In the genomic region with DNA sequence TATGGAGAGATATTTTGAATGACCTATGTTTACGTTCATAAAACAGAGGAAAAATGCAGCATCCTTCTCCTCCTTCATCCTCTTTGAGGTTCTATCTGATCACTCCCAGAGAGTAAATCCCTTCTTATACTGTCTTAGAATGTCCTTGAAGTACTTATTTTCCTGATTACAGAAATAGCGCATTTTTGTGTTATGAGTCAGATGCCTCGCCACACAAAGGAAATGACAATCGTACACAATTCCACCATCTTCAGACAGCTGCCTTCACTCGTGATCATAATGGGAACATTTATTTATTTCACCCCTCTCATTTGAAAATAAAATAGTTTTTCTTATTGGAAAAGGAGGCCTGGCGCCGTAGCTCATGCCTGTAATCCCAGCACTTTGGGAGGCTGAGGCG, we compare ENCODE assay signal across 34 cellular contexts. TPM values are rescaled to one million over a fixed set of nuclear protein-coding genes. Genes with fewer than 3 reads are reported as not detected.
A peak's percentile ranks its signal among the peaks of the same experiment; 100 is the strongest.
DNase-seq lines count a peak whose midpoint lies in the region; ATAC-seq and TF ChIP-seq lines count a peak whose summit lies in the region.
"Had no signal": no experiment of that assay in that cellular context is flagged by ENCODE, and none has a peak within 500 bp of the region (broad histone marks: within the 10 kb centered on the region; RNA-seq: fewer than 3 reads in every experiment).

No MANE protein-coding gene starts in this region.

- H2BK120ac ChIP-seq in IMR-90 (ENCODE audit: low read depth, low read length), result no peak overlapping the region
- no peak overlapping the region for H2BK120ac ChIP-seq in mesenchymal stem cell (ENCODE audit: low read depth, low read length)

- H3K4me1 ChIP-seq in IMR-90 (ENCODE audit: control insufficient read depth, insufficient read depth, low read length) (no peaks in the 10 kb centered on the region), mesenchymal stem cell (ENCODE audit: control insufficient read depth, insufficient read depth, low read depth, low read length) (no peaks in the 10 kb centered on the region)
- H3K4me1 ChIP-seq: spleen, uterus had no signal

- no peak for TF ChIP-seq RAD21 in IMR-90 (IDR thresholded peaks at IDR 0.05; ENCODE audit: low read length)

- H4K8ac ChIP-seq in IMR-90 (ENCODE audit: low read depth in 2 of 2, low read length in 2 of 2) (no peak overlapping the region), mesenchymal stem cell (ENCODE audit: low read length) (no peak overlapping the region)

- ATAC-seq in IMR-90 (ENCODE audit: low read depth) (no peak), Right ventricle myocardium inferior (no peak)
- ATAC-seq: activated CD4-positive, CD25-positive, alpha-beta regulatory T cell treated with anti-CD3 and anti-CD28 coated beads, Interleukin-2, amount 50 U/mL, for 24 hours; activated T-cell treated with anti-CD3 and anti-CD28 coated beads, Interleukin-2, amount 50 U/mL, for 72 hours; stimulated activated naive CD8-positive, alpha-beta T cell treated with anti-CD3 and anti-CD28 coated beads, Interleukin-15, amount 100 ng/mL, for 72 hours had no signal

- H3K14ac ChIP-seq in IMR-90 (replicated peaks; ENCODE audit: low read depth, low read length) (no peak overlapping the region), mesenchymal stem cell (ENCODE audit: low read length in 2 of 2) (no peak overlapping the region)

- no TSS peak for BruUV-seq in IMR-90 (replicated peaks; lab: Mats Ljungman, UMichigan)

- no peak overlapping the region for H3K9ac ChIP-seq in IMR-90 (ENCODE audit: low read depth, low read length)
- no peak overlapping the region for H3K9ac ChIP-seq in mesenchymal stem cell (ENCODE audit: low read length)

- CTCF ChIA-PET in IMR-90 (lab: Yijun Ruan, JAX), result interaction anchor here (1.2 kb wide), 1 partner anchor 10 kb away, joined by 5 read pairs; no protein-coding TSS in a partner anchor

- no peaks in the 10 kb centered on the region for H3K9me1 ChIP-seq in IMR-90 (ENCODE audit: insufficient read depth, low read length)

- peaks cover 5% of the 10 kb centered on the region for H3K9me3 ChIP-seq in IMR-90 (ENCODE audit: control insufficient read depth, insufficient read depth, low read length)
- peaks cover 24% of the 10 kb centered on the region for H3K9me3 ChIP-seq in mesenchymal stem cell (ENCODE audit: control insufficient read depth, low read length)
- H3K9me3 ChIP-seq: uterus had no signal

- no peak overlapping the region for H3K4ac ChIP-seq in IMR-90 (ENCODE audit: low read depth, low read length)
- no peak overlapping the region for H3K4ac ChIP-seq in mesenchymal stem cell (ENCODE audit: low read depth in 1 of 2, low read length in 2 of 2)

- intact Hi-C loops in IMR-90 (cut with micrococcal nuclease) (no loop called here), Right ventricle myocardium inferior (cut with DNase I) (no loop called here)

- no peak overlapping the region for H3K4me2 ChIP-seq in IMR-90 (ENCODE audit: low read depth, low read length)
- no peak overlapping the region for H3K4me2 ChIP-seq in mesenchymal stem cell (ENCODE audit: low read length, poor library complexity, severe bottlenecking)

- POLR2A ChIA-PET in IMR-90 (lab: Charles Lee; ENCODE audit: unreplicated experiment), result no interaction called here

- TF ChIP-seq POLR2A in IMR-90 (IDR thresholded peaks at IDR 0.05; ENCODE audit: low read depth, low read length), result no peak

- H3K4me1 Mint-ChIP-seq in chondrocyte (ENCODE audit: low read depth) (peaks cover 10% of the 10 kb centered on the region), immature natural killer cell (no peaks in the 10 kb centered on the region)
- H3K4me1 Mint-ChIP-seq: IgD-negative memory B cell; stimulated activated naive CD8-positive, alpha-beta T cell treated with anti-CD3 and anti-CD28 coated beads, Interleukin-15, amount 100 ng/mL, for 72 hours had no signal

- dilution Hi-C loops in IMR-90 (cut with HindIII; ENCODE audit: low sequenced_read_pairs, unreplicated experiment), result no loop called here

- no CpG with 5 or more reads among the region's 8 CpGs for WGBS in IMR-90 (ENCODE audit: extremely low coverage in 2 of 2, insufficient read length in 1 of 2), 2 experiments
- whole genome bisulfite sequencing in mesenchymal stem cell, result 48% methylated on average over 7 of the region's 8 CpGs

- H3K18ac ChIP-seq in IMR-90 (ENCODE audit: low read depth, low read length), result no peak overlapping the region
- H3K18ac ChIP-seq in mesenchymal stem cell (ENCODE audit: low read depth in 1 of 2, low read length in 2 of 2), result no peak overlapping the region

- H4K91ac ChIP-seq in IMR-90 (ENCODE audit: insufficient read depth, low read depth, low read length) (no peak overlapping the region), mesenchymal stem cell (ENCODE audit: low read length) (no peak overlapping the region)

- H3K27me3 ChIP-seq in IMR-90 (ENCODE audit: control insufficient read depth, insufficient read depth, low read length), result no peaks in the 10 kb centered on the region
- H3K27me3 ChIP-seq in mesenchymal stem cell (ENCODE audit: control insufficient read depth in 1 of 2, insufficient read depth in 1 of 2, low read length in 2 of 2), result no peaks in the 10 kb centered on the region
- H3K27me3 ChIP-seq: ovary, SJSA1 had no signal

- H3K4me3 Mint-ChIP-seq in chondrocyte (ENCODE audit: unreplicated experiment) (no peak overlapping the region), immature natural killer cell (no peak overlapping the region)
- H3K4me3 Mint-ChIP-seq: activated CD4-positive, alpha-beta memory T cell treated with anti-CD3 and anti-CD28 coated beads for 36 hours; activated T-cell treated with anti-CD3 and anti-CD28 coated beads, Interleukin-2, amount 50 U/mL, for 72 hours; CD4-positive, alpha-beta memory T cell; HFFc6; nephron progenitor cell; stimulated activated naive CD8-positive, alpha-beta T cell treated with anti-CD3 and anti-CD28 coated beads, Interleukin-15, amount 100 ng/mL, for 72 hours had no signal

- H3K56ac ChIP-seq in IMR-90 (ENCODE audit: extremely low read depth, insufficient read depth, low read length), result no peak overlapping the region

- DNase-seq in AG10803 (ENCODE audit: low read depth), result peak; percentile 15
- DNase-seq in IMR-90, result peak; percentile 8
- no peak for DNase-seq in chondrocyte (ENCODE audit: low spot score)
- DNase-seq in mesenchymal stem cell, result peak; percentile 57
- no peak for DNase-seq in immature natural killer cell
- DNase-seq in Right ventricle myocardium inferior (ENCODE audit: missing footprints), result no peak
- no peak for DNase-seq in NCI-H345 (lab: John Stamatoyannopoulos, UW)
- DNase-seq in stimulated activated CD4-positive, alpha-beta T cell treated with anti-CD3 and anti-CD28 coated beads, Interleukin-4, amount 100 ng/mL, for 4 hours, result no peak
- DNase-seq: activated CD4-positive, alpha-beta memory T cell treated with anti-CD3 and anti-CD28 coated beads for 36 hours; activated naive CD4-positive, alpha-beta T cell; activated T-cell treated with anti-CD3 and anti-CD28 coated beads, Interleukin-2, amount 50 U/mL, for 72 hours; AML-193; CD4-positive, alpha-beta memory T cell; cerebellar nuclear complex; DMS 273 treated with DMSO at 0.1 percent for 48 hours; HFFc6; mammary epithelial cell; NCI-H1048; NCI-H1694; NCI-H446; NCI-H82; nephron progenitor cell; ovary; spleen; stimulated activated CD4-positive, alpha-beta T cell treated with anti-CD3 and anti-CD28 coated beads, Interleukin-2, amount 100 ng/mL, for 24 hours; stimulated activated CD8-positive, alpha-beta memory T cell treated with anti-CD3 and anti-CD28 coated beads, Interleukin-4, amount 100 ng/mL, for 48 hours; stimulated activated naive CD8-positive, alpha-beta T cell treated with anti-CD3 and anti-CD28 coated beads, Interleukin-15, amount 100 ng/mL, for 72 hours; uterus had no signal

- H3K27ac ChIP-seq in IMR-90 (ENCODE audit: insufficient read depth, low read length) (no peak overlapping the region), mesenchymal stem cell (ENCODE audit: low read length, poor library complexity, severe bottlenecking) (no peak overlapping the region)
- H3K27ac ChIP-seq: ovary, SJSA1, spleen, thoracic aorta, uterus had no signal

- H3K4me3 ChIP-seq in AG10803 (ENCODE audit: low read length), result no peak overlapping the region
- H3K4me3 ChIP-seq in IMR-90 (ENCODE audit: insufficient read depth, low read depth, low read length), result no peak overlapping the region
- H3K4me3 ChIP-seq in mesenchymal stem cell (ENCODE audit: insufficient read depth in 1 of 2, low read depth in 1 of 2, low read length in 2 of 2), result no peak overlapping the region
- H3K4me3 ChIP-seq: ovary, SJSA1, spleen, thoracic aorta, uterus had no signal

- peaks cover 8% of the 10 kb centered on the region for H3K36me3 Mint-ChIP-seq in chondrocyte (ENCODE audit: low read depth)
- peaks cover 0 to 5% (median 0%) of the 10 kb centered on the region in 3 donors for H3K36me3 Mint-ChIP-seq in immature natural killer cell
- H3K36me3 Mint-ChIP-seq: IgD-negative memory B cell had no signal

- H3K36me3 ChIP-seq in IMR-90 (ENCODE audit: control insufficient read depth, insufficient read depth, low read length), result no peaks in the 10 kb centered on the region
- H3K36me3 ChIP-seq in mesenchymal stem cell (ENCODE audit: control insufficient read depth in 1 of 2, insufficient read depth in 2 of 2, low read depth in 1 of 2, low read length in 2 of 2), result no peaks in the 10 kb centered on the region
- H3K36me3 ChIP-seq: ovary, SJSA1, spleen, thoracic aorta, uterus had no signal

- no peak overlapping the region for H2BK15ac ChIP-seq in IMR-90 (ENCODE audit: low read depth, low read length)
- no peak overlapping the region for H2BK15ac ChIP-seq in mesenchymal stem cell (ENCODE audit: low read depth, poor library complexity, severe bottlenecking)

- H2BK5ac ChIP-seq in IMR-90 (ENCODE audit: low read depth, low read length, poor library complexity, severe bottlenecking) (no peak overlapping the region), mesenchymal stem cell (ENCODE audit: low read depth, low read length, poor library complexity, severe bottlenecking) (no peak overlapping the region)

- in situ Hi-C loops in IMR-90 (cut with MboI; ENCODE audit: low sequenced_read_pairs), result no loop called here

- H3K9me3 Mint-ChIP-seq in chondrocyte (ENCODE audit: low read depth) (peaks cover 33% of the 10 kb centered on the region), immature natural killer cell (peaks cover 4 to 32% (median 23%) of the 10 kb centered on the region in 6 donors)

- no peak overlapping the region for H2AK5ac ChIP-seq in IMR-90 (ENCODE audit: low read depth, low read length)
- no peak overlapping the region for H2AK5ac ChIP-seq in mesenchymal stem cell (ENCODE audit: low read length, severe bottlenecking)

- no peak overlapping the region for H2AFZ ChIP-seq in IMR-90 (replicated peaks; ENCODE audit: low read length, poor library complexity)
- no peak overlapping the region for H2AFZ ChIP-seq in mesenchymal stem cell (ENCODE audit: low read depth, low read length)

- H2BK20ac ChIP-seq in IMR-90 (ENCODE audit: low read depth, low read length), result no peak overlapping the region

- H3K23ac ChIP-seq in IMR-90 (ENCODE audit: low read depth, low read length) (no peak overlapping the region), mesenchymal stem cell (ENCODE audit: low read length in 2 of 2) (no peak overlapping the region)

- H3K79me1 ChIP-seq in IMR-90 (ENCODE audit: low read depth in 1 of 2, low read length in 2 of 2) (no peaks in the 10 kb centered on the region), mesenchymal stem cell (replicated peaks; ENCODE audit: low read length, poor library complexity, severe bottlenecking) (no peaks in the 10 kb centered on the region)

- no peak for TF ChIP-seq CTCF in AG10803 (conservative IDR thresholded peaks at IDR 0.05; ENCODE audit: low read length)
- no peak for TF ChIP-seq CTCF in IMR-90 (conservative IDR thresholded peaks at IDR 0.05; ENCODE audit: low read depth, low read length)
- no peak for TF ChIP-seq CTCF in chondrocyte (IDR thresholded peaks at IDR 0.05)

- H4K5ac ChIP-seq in IMR-90 (ENCODE audit: low read depth, low read length), result no peak overlapping the region

- H2AK9ac ChIP-seq in IMR-90 (replicated peaks; ENCODE audit: low read depth, low read length, poor library complexity), result no peak overlapping the region

- no peaks in the 10 kb centered on the region for H4K20me1 ChIP-seq in IMR-90 (ENCODE audit: insufficient read depth, low read length)

- H3K27ac Mint-ChIP-seq in chondrocyte (ENCODE audit: unreplicated experiment), result peak overlapping the region; percentile 63
- H3K27ac Mint-ChIP-seq in immature natural killer cell, result no peak overlapping the region
- H3K27ac Mint-ChIP-seq: activated CD4-positive, alpha-beta memory T cell treated with anti-CD3 and anti-CD28 coated beads for 36 hours; activated T-cell treated with anti-CD3 and anti-CD28 coated beads, Interleukin-2, amount 50 U/mL, for 72 hours; CD4-positive, alpha-beta memory T cell; HFFc6; IgD-negative memory B cell; nephron progenitor cell; stimulated activated naive CD8-positive, alpha-beta T cell treated with anti-CD3 and anti-CD28 coated beads, Interleukin-15, amount 100 ng/mL, for 72 hours had no signal

- peaks cover 5% of the 10 kb centered on the region for H3K27me3 Mint-ChIP-seq in chondrocyte (ENCODE audit: low read depth)
- H3K27me3 Mint-ChIP-seq in immature natural killer cell (ENCODE audit: low read depth in 3 of 3), result peaks cover 0 to 18% (median 9%) of the 10 kb centered on the region in 3 donors

- H2BK12ac ChIP-seq in mesenchymal stem cell (ENCODE audit: low read length in 2 of 2), result no peak overlapping the region

RNA-seq across cellular contexts. Expression of a gene that starts 2.4 kb away (rescaled TPM):
- total RNA-seq in IMR-90 (2012; rRNA removed), result not detected in 2 replicates
- not detected in 2 replicates for polyA plus RNA-seq in IMR-90 (2012; rRNA removed)
- not detected in 2 replicates for polyA plus RNA-seq in IMR-90 (2012; cell fraction: cytosol; rRNA removed)
- polyA plus RNA-seq in IMR-90 (2012; cell fraction: nucleus; rRNA removed; ENCODE audit: low replicate concordance), result not detected in 2 replicates
- total RNA-seq in chondrocyte, result not detected in 3 replicates
- not detected for polyA plus RNA-seq in mesenchymal stem cell (2013, experiment 1 of 2)
- polyA plus RNA-seq in mesenchymal stem cell (2013, experiment 2 of 2), result not detected
- not detected for polyA plus RNA-seq in immature natural killer cell
- not detected for total RNA-seq in Right ventricle myocardium inferior
- total RNA-seq: activated CD4-positive, alpha-beta memory T cell treated with anti-CD3 and anti-CD28 coated beads for 36 hours; activated T-cell treated with anti-CD3 and anti-CD28 coated beads, Interleukin-2, amount 50 U/mL, for 72 hours; CD4-positive, alpha-beta memory T cell; HFFc6; mammary epithelial cell; mucosa of gallbladder; ovary; SJSA1; spleen; T-helper 1 cell treated with Interleukin-12 subunit alpha and Interleukin-12 subunit beta and Interleukin-4 antibody, amounts not matched to agents 30 ng/mL and 1 ng/mL, for 36 hours; thoracic aorta; uterus had no signal
- polyA plus RNA-seq: CD4-positive, alpha-beta memory T cell; IgD-negative memory B cell; mammary epithelial cell; ovary; spleen had no signal

RNA-seq across cellular contexts. Expression of a gene that starts 21.4 kb away (rescaled TPM):
- total RNA-seq in IMR-90 (2012; rRNA removed) (not detected in 2 replicates), chondrocyte (1.8 to 2.0 TPM in 2 of 3 replicates, not detected in the other), Right ventricle myocardium inferior (not detected)
- polyA plus RNA-seq in IMR-90 (2012; rRNA removed) (not detected in 2 replicates), immature natural killer cell (not detected)
- polyA plus RNA-seq in IMR-90 (2012; cell fraction: cytosol; rRNA removed), result not detected in 2 replicates
- polyA plus RNA-seq in IMR-90 (2012; cell fraction: nucleus; rRNA removed; ENCODE audit: low replicate concordance), result not detected in 2 replicates
- not detected for polyA plus RNA-seq in mesenchymal stem cell (2013, experiment 1 of 2)
- polyA plus RNA-seq in mesenchymal stem cell (2013, experiment 2 of 2), result not detected
- total RNA-seq: activated CD4-positive, alpha-beta memory T cell treated with anti-CD3 and anti-CD28 coated beads for 36 hours; activated T-cell treated with anti-CD3 and anti-CD28 coated beads, Interleukin-2, amount 50 U/mL, for 72 hours; CD4-positive, alpha-beta memory T cell; HFFc6; mammary epithelial cell; mucosa of gallbladder; ovary; SJSA1; spleen; T-helper 1 cell treated with Interleukin-12 subunit alpha and Interleukin-12 subunit beta and Interleukin-4 antibody, amounts not matched to agents 30 ng/mL and 1 ng/mL, for 36 hours; thoracic aorta; uterus had no signal
- polyA plus RNA-seq: CD4-positive, alpha-beta memory T cell; IgD-negative memory B cell; mammary epithelial cell; ovary; spleen had no signal

RNA-seq across cellular contexts. Expression of a gene that starts 57.5 kb away (rescaled TPM):
- total RNA-seq in IMR-90 (2012; rRNA removed), result not detected in 2 replicates
- polyA plus RNA-seq in IMR-90 (2012; rRNA removed), result not detected in 2 replicates
- polyA plus RNA-seq in IMR-90 (2012; cell fraction: cytosol; rRNA removed), result not detected in 2 replicates
- not detected in 2 replicates for polyA plus RNA-seq in IMR-90 (2012; cell fraction: nucleus; rRNA removed; ENCODE audit: low replicate concordance)
- total RNA-seq in chondrocyte, result not detected in 3 replicates
- polyA plus RNA-seq in mesenchymal stem cell (2013, experiment 1 of 2), result not detected
- not detected for polyA plus RNA-seq in mesenchymal stem cell (2013, experiment 2 of 2)
- not detected for polyA plus RNA-seq in immature natural killer cell
- total RNA-seq in Right ventricle myocardium inferior, result not detected
- total RNA-seq: activated CD4-positive, alpha-beta memory T cell treated with anti-CD3 and anti-CD28 coated beads for 36 hours; activated T-cell treated with anti-CD3 and anti-CD28 coated beads, Interleukin-2, amount 50 U/mL, for 72 hours; CD4-positive, alpha-beta memory T cell; HFFc6; mammary epithelial cell; mucosa of gallbladder; SJSA1; spleen; T-helper 1 cell treated with Interleukin-12 subunit alpha and Interleukin-12 subunit beta and Interleukin-4 antibody, amounts not matched to agents 30 ng/mL and 1 ng/mL, for 36 hours; thoracic aorta; uterus had no signal
- polyA plus RNA-seq: CD4-positive, alpha-beta memory T cell; IgD-negative memory B cell; mammary epithelial cell had no signal

Comparison
In these comparisons a context has a peak if more than half of its experiments do, and no peak if none do; other contexts are left out.
1. DNase-seq: peak in AG10803 (single experiment), IMR-90 (single experiment) and mesenchymal stem cell (single experiment); none in chondrocyte (single experiment), immature natural killer cell (0 of 3), Right ventricle myocardium inferior (single experiment), NCI-H345 (single experiment) and stimulated activated CD4-positive, alpha-beta T cell treated with anti-CD3 and anti-CD28 coated beads, Interleukin-4, amount 100 ng/mL, for 4 hours (0 of 2).